ENCODE assay signal across 8 cellular contexts in genomic region chr12:113334786-113335539, GRCh38. TPM values are rescaled to one million over a fixed set of nuclear protein-coding genes. Genes with fewer than 3 reads are reported as not detected.
A peak's percentile ranks its signal among the peaks of the same experiment; 100 is the strongest.
DNase-seq lines count a peak whose midpoint lies in the region; ATAC-seq lines count a peak whose summit lies in the region.

Gene SLC8B1 (minus strand): TSS chr12:113335109. CDS start chr12:113332878, 2,231 bp downstream.

- H3K9me3 ChIP-seq in SJSA1 (replicated peaks), result no peaks in the 10 kb centered on the region
- H3K9me3 ChIP-seq in neuronal stem cell (replicated peaks in 1 of 2; ENCODE audit: control insufficient read depth in 2 of 2, insufficient read depth in 1 of 2, low read depth in 1 of 2, low read length in 2 of 2), result peaks cover 0 to 5% of the 10 kb centered on the region in 2 donors

- H3K4me1 ChIP-seq in SJSA1 (replicated peaks), result peaks cover 11% of the 10 kb centered on the region
- H3K4me1 ChIP-seq in neuronal stem cell (ENCODE audit: control insufficient read depth in 2 of 2, insufficient read depth in 1 of 2, low read depth in 1 of 2, low read length in 2 of 2), result peaks cover 2 to 3% of the 10 kb centered on the region in 2 donors

- DNase-seq in EH (ENCODE audit: low read depth) (peak; percentile 81), KG1 (lab: John Stamatoyannopoulos, UW) (peak; percentile 57), SJSA1 (ENCODE audit: low read depth in 1 of 2, low spot score in 2 of 2) (peak; percentile 76 to 79), foreskin melanocyte (peak; percentile 59), neuronal stem cell (ENCODE audit: low spot score) (peak; percentile 83), stromal cell of bone marrow (ENCODE audit: low read depth) (peak; percentile 50)
- peak; percentile 78 to 90 (median 87) for DNase-seq in activated naive CD4-positive, alpha-beta T cell (lab: John Stamatoyannopoulos, UW)

- H2BK120ac ChIP-seq in neuronal stem cell (ENCODE audit: low read depth, low read length), result no peak within 1 kb of the TSS

- peak within 1 kb of the TSS; percentile 94 for H2AFZ ChIP-seq in neuronal stem cell (ENCODE audit: low read length)

- no peak within 1 kb of the TSS for H2BK12ac ChIP-seq in neuronal stem cell (ENCODE audit: low read length)

- H4K8ac ChIP-seq in neuronal stem cell (ENCODE audit: low read depth, low read length), result no peak within 1 kb of the TSS

- peak within 1 kb of the TSS; percentile 63 for H3K4me2 ChIP-seq in neuronal stem cell (ENCODE audit: insufficient read depth, low read length, poor library complexity, severe bottlenecking)

- no peaks in the 10 kb centered on the region for H3K79me1 ChIP-seq in neuronal stem cell (ENCODE audit: low read depth, low read length)

- no peak within 1 kb of the TSS for H4K91ac ChIP-seq in neuronal stem cell (ENCODE audit: low read depth, low read length, poor library complexity)

- H2BK5ac ChIP-seq in neuronal stem cell (ENCODE audit: low read length), result no peak within 1 kb of the TSS

- H3K4ac ChIP-seq in neuronal stem cell (ENCODE audit: low read length), result no peak within 1 kb of the TSS

- H2AK5ac ChIP-seq in neuronal stem cell (ENCODE audit: low read depth, low read length), result no peak within 1 kb of the TSS

- H3K4me3 ChIP-seq in SJSA1 (peak within 1 kb of the TSS; percentile 67), neuronal stem cell (ENCODE audit: low read length in 2 of 2) (peak within 1 kb of the TSS; percentile 65 to 80)

- H3K27ac ChIP-seq in SJSA1 (no peak within 1 kb of the TSS), neuronal stem cell (replicated peaks; ENCODE audit: low read length) (no peak within 1 kb of the TSS)

- H3K27me3 ChIP-seq in SJSA1 (replicated peaks), result no peaks in the 10 kb centered on the region
- H3K27me3 ChIP-seq in neuronal stem cell (ENCODE audit: control insufficient read depth in 3 of 3, insufficient read depth in 3 of 3, low read depth in 1 of 3, low read length in 3 of 3), result peaks cover 2 to 10% (median 2%) of the 10 kb centered on the region in 3 experiments

- H3K36me3 ChIP-seq in SJSA1 (peaks cover 8% of the 10 kb centered on the region; the same call in 1 of the 2 replicates), neuronal stem cell (replicated peaks in 1 of 2; ENCODE audit: control insufficient read depth in 2 of 2, insufficient read depth in 2 of 2, low read length in 2 of 2) (no peaks in the 10 kb centered on the region)

- H2BK15ac ChIP-seq in neuronal stem cell (ENCODE audit: low read length), result no peak within 1 kb of the TSS

- H3K9ac ChIP-seq in neuronal stem cell (ENCODE audit: low read depth, low read length, poor library complexity), result peak within 1 kb of the TSS; percentile 13

- peak within 1 kb of the TSS; percentile 87 for H3K18ac ChIP-seq in neuronal stem cell (ENCODE audit: low read length)

- no CpG with 5 or more reads among the region's 62 CpGs for WGBS in neuronal stem cell (ENCODE audit: extremely low coverage in 2 of 2, insufficient read length in 2 of 2, insufficient replicate concordance in 1 of 2), 2 donors

- peak; percentile 92 for ATAC-seq in GM21619 (IDR thresholded peaks at IDR 0.05; ENCODE audit: unreplicated experiment)

- peak within 1 kb of the TSS; percentile 49 for H3K23ac ChIP-seq in neuronal stem cell (ENCODE audit: low read depth, low read length, poor library complexity)

- no peak within 1 kb of the TSS for H3K14ac ChIP-seq in neuronal stem cell (ENCODE audit: low read length)

RNA-seq across cellular contexts. Expression of gene SLC8B1, which starts in this region (rescaled TPM):
- 9.4 and 27.4 TPM in 2 replicates for total RNA-seq in SJSA1 (2014; rRNA removed; shearing (Covaris generic))
- polyA plus RNA-seq in neuronal stem cell (2013, experiment 1 of 2), result 3.1 TPM
- polyA plus RNA-seq in neuronal stem cell (2013, experiment 2 of 2), result 3.5 TPM
